1 cellular context compared by ENCODE assay signal in genomic region chr6:160883999-160884398, GRCh38.
TF ChIP-seq lines count a peak whose summit lies in the region.

No MANE protein-coding gene starts in this region.

TF ChIP-seq in K562, 482 proteins besides CTCF, POLR2A, EP300 and RAD21 (continued from another document):
- TF ChIP-seq PREB (CRISPR knock-in tag; IDR thresholded peaks at IDR 0.05): no peak
- no peak for TF ChIP-seq HCFC1 (IDR thresholded peaks at IDR 0.05; ENCODE audit: low read depth, low read length)
- TF ChIP-seq BRF1 (IDR thresholded peaks at IDR 0.05; ENCODE audit: borderline replicate concordance, extremely low read depth, insufficient read length): no peak
- TF ChIP-seq ZBTB26 (CRISPR knock-in tag; IDR thresholded peaks at IDR 0.05): no peak
- no peak for TF ChIP-seq KLF10 (CRISPR knock-in tag; IDR thresholded peaks at IDR 0.05)
- no peak for TF ChIP-seq POLR2AphosphoS5 (IDR thresholded peaks at IDR 0.05; ENCODE audit: control insufficient read depth, insufficient read depth, low read depth, low read length)
- no peak for TF ChIP-seq NR2F6 (CRISPR knock-in tag; IDR thresholded peaks at IDR 0.05)
- TF ChIP-seq KDM1A (IDR thresholded peaks at IDR 0.05): no peak
- no peak for TF ChIP-seq RBM14 (IDR thresholded peaks at IDR 0.05; ENCODE audit: borderline replicate concordance, insufficient read depth, low read depth, low read length)
- no peak for TF ChIP-seq FOSL1 (tag; conservative IDR thresholded peaks at IDR 0.05)
- no peak for TF ChIP-seq MYBL2 (IDR thresholded peaks at IDR 0.05; ENCODE audit: low read depth)
- no peak for TF ChIP-seq MYBL2 (CRISPR knock-in tag; IDR thresholded peaks at IDR 0.05; ENCODE audit: borderline replicate concordance)
